ENCODE assay signal across 8 cellular contexts in the genomic region with DNA sequence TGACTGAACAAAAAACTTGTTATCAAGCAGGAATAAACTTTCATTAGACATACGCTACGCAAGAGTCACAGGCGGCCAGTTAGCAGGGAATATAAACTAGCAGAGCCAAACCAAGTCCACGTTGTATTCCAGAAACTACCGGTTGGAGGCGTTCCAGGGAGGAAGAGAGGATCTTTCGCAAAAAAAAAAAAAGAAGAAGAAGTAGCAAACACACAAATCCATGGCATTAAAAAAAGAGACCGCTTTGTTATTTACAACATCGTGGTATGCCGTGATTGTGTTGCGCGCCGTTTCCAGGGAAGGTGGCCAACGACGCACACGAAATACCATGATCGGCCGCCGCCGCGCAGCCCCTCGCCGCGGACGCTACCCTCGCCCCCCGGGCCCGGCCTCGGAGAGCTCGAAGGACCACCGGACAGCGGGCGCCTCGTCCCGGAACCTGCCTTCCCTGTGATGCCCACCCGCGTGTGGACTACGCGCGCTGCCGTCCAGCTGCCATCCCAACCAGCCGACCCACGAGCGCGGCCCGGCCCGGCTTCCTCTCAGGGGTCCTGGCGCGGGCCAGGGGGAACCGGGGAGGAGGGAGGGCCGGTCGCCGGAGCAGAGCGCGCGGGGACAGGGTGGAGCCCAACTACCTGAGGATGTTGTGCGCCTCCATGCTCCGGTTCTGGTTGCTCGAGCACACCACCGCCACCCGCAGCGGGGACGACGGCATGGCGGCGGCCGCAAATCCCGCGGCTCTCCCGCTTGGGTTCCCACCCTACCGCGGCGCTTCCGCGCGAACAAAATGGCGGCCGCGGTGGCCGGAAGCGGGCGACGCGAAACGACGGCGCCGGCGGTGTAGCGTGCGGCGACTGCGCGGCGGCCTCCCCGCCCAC. TPM values are rescaled to one million over a fixed set of nuclear protein-coding genes. Genes with fewer than 3 reads are reported as not detected.
DNase-seq lines count a peak whose midpoint lies in the region; ATAC-seq, FAIRE-seq and TF ChIP-seq lines count a peak whose summit lies in the region.

No MANE protein-coding gene starts in this region.

- POLR2A ChIA-PET in GM12878 (lab: Charles Lee): no interaction called here

- in situ Hi-C loops in HAP-1 (cut with MboI; ENCODE audit: low sequenced_read_pairs) (no loop called here), GM12878 (cut with MboI) (no loop called here)

- TF ChIP-seq RAD21 in GM12878 (IDR thresholded peaks at IDR 0.05; ENCODE audit: insufficient read depth, low read depth, low read length): peak; percentile 23; the same call in 1 of the 2 replicates

- peaks cover 54% of the 10 kb centered on the region for H3K79me2 ChIP-seq in GM12878 (ENCODE audit: control insufficient read depth, insufficient read depth, low read length)

- SMC1A ChIA-PET in GM12878 (lab: Charles Lee; ENCODE audit: uncharacterized antibody, unreplicated experiment): no interaction called here

- peak overlapping the region; percentile 92 for H3K4me2 ChIP-seq in GM12878 (ENCODE audit: control insufficient read depth, insufficient read depth)
- peak overlapping the region; percentile 96 for H3K4me2 ChIP-seq in skeletal muscle satellite cell (ENCODE audit: low read length)

- peak; percentile 77 for DNase-seq in GM12865 (ENCODE audit: low read depth)
- peak; percentile 60 to 75 for DNase-seq in HAP-1 (ENCODE audit: low spot score in 2 of 2)
- no peak for DNase-seq in LNCaP clone FGC (ENCODE audit: low read depth)
- peak; percentile 64 for DNase-seq in T follicular helper cell (ENCODE audit: low read depth)
- no peak for DNase-seq in GM12878 (ENCODE audit: low read depth, low spot score)
- DNase-seq in GOT3 (lab: John Stamatoyannopoulos, UW): no peak

- ATAC-seq in GM12878: peak; percentile 81

- no peaks in the 10 kb centered on the region for H3K9me3 ChIP-seq in HAP-1
- no peaks in the 10 kb centered on the region for H3K9me3 ChIP-seq in GM12878 (replicated peaks; ENCODE audit: control insufficient read depth, insufficient read depth, low read length)
- H3K9me3 ChIP-seq in iPS-18a (ENCODE audit: control insufficient read depth, low read depth, low read length): no peaks in the 10 kb centered on the region
- no peaks in the 10 kb centered on the region for H3K9me3 ChIP-seq in skeletal muscle satellite cell (replicated peaks; ENCODE audit: low read length)

- H3K9ac ChIP-seq in GM12878 (ENCODE audit: control insufficient read depth, insufficient read depth, low read length) (peak overlapping the region; percentile 94), iPS-18a (ENCODE audit: low read length) (peak overlapping the region; percentile 90), skeletal muscle satellite cell (ENCODE audit: low read depth, low read length) (peak overlapping the region; percentile 97)

- H3K27ac ChIP-seq in GM12878 (ENCODE audit: control insufficient read depth, insufficient read depth) (peak overlapping the region; percentile 82), iPS-18a (ENCODE audit: low read length) (peak overlapping the region; percentile 50)

- no peaks in the 10 kb centered on the region for H3K27me3 ChIP-seq in HAP-1 (ENCODE audit: low read depth)
- H3K27me3 ChIP-seq in GM12878 (replicated peaks in 1 of 2; ENCODE audit: control insufficient read depth in 2 of 2, insufficient read depth in 2 of 2, low read length in 1 of 2): no peaks in the 10 kb centered on the region
- H3K27me3 ChIP-seq in iPS-18a (ENCODE audit: control insufficient read depth, insufficient read depth, low read length): peaks cover 7% of the 10 kb centered on the region
- peaks cover 13% of the 10 kb centered on the region for H3K27me3 ChIP-seq in skeletal muscle satellite cell (ENCODE audit: control insufficient read depth, insufficient read depth, low read length)

- H2AFZ ChIP-seq in GM12878 (ENCODE audit: control insufficient read depth, low read depth, low read length): peak overlapping the region; percentile 65

- H3K4me3 ChIP-seq in GM12865 (ENCODE audit: low read depth, low read length): peak overlapping the region; percentile 83
- H3K4me3 ChIP-seq in HAP-1: peak overlapping the region; percentile 100
- peak overlapping the region; percentile 86 for H3K4me3 ChIP-seq in LNCaP clone FGC (ENCODE audit: low read depth, low read length)
- peak overlapping the region; percentile 98 for H3K4me3 ChIP-seq in GM12878
- peak overlapping the region; percentile 86 for H3K4me3 ChIP-seq in iPS-18a (ENCODE audit: low read length)
- peak overlapping the region; percentile 89 for H3K4me3 ChIP-seq in skeletal muscle satellite cell (ENCODE audit: low read length)

- peak; percentile 38 for FAIRE-seq in GM12878 (lab: Jason Lieb, UNC)

- peaks cover 38% of the 10 kb centered on the region for H3K36me3 ChIP-seq in HAP-1 (replicated peaks)
- H3K36me3 ChIP-seq in GM12878 (ENCODE audit: control insufficient read depth in 2 of 2, insufficient read depth in 2 of 2, low read length in 1 of 2): peaks cover 2 to 11% of the 10 kb centered on the region in 2 experiments; a peak in 3 of 4 replicates
- H3K36me3 ChIP-seq in iPS-18a (ENCODE audit: control insufficient read depth, low read depth, low read length): peaks cover 9% of the 10 kb centered on the region
- peaks cover 7% of the 10 kb centered on the region for H3K36me3 ChIP-seq in skeletal muscle satellite cell (ENCODE audit: insufficient read depth, low read length)

- no peak for TF ChIP-seq EP300 in GM12878 (IDR thresholded peaks at IDR 0.05; ENCODE audit: borderline replicate concordance in 1 of 2, control insufficient read depth in 1 of 2, low read depth in 2 of 2, low read length in 2 of 2)

- no peak for TF ChIP-seq CTCF in GM12865 (IDR thresholded peaks at IDR 0.05; ENCODE audit: insufficient read depth, low read depth, low read length, missing control alignments)
- no peak for TF ChIP-seq CTCF in LNCaP clone FGC (IDR thresholded peaks at IDR 0.05; ENCODE audit: control insufficient read depth, extremely low read depth, insufficient read depth)
- peak in 1 of 3 experiments; percentile 8; a peak in 1 of 6 replicates for TF ChIP-seq CTCF in GM12878 (IDR thresholded peaks at IDR 0.05 in 2 of 3, conservative IDR thresholded peaks at IDR 0.05 in 1 of 3; ENCODE audit: control insufficient read depth in 2 of 3, extremely low read depth in 1 of 3, insufficient read depth in 1 of 3, low read depth in 3 of 3, low read length in 3 of 3)

- WGBS in GM12878 (ENCODE audit: insufficient coverage, insufficient replicate concordance, low lambda C conversion rate, missing lambda C conversion rate): 2% methylated on average over 78 of the region's 96 CpGs

- intact Hi-C loops in GM12878 (cut with micrococcal nuclease; ENCODE audit: unreplicated experiment): loop anchor here (5.0 kb wide), 1 partner anchor 43 kb away; a partner anchor contains a TSS

- peak; percentile 79 for TF ChIP-seq POLR2A in GM12878 (IDR thresholded peaks at IDR 0.05; ENCODE audit: low read depth, low read length)

- no TSS peak for BruUV-seq in GM12878 (replicated peaks; lab: Mats Ljungman, UMichigan)

- RAD21 ChIA-PET in GM12878 (lab: Charles Lee; ENCODE audit: unreplicated experiment): no interaction called here

- CTCF ChIA-PET in GM12878 (lab: Yijun Ruan, JAX): no interaction called here

- H4K20me1 ChIP-seq in GM12878 (ENCODE audit: control insufficient read depth, insufficient read depth): peaks cover 8% of the 10 kb centered on the region; the same call in 1 of the 2 replicates

- H3K4me1 ChIP-seq in HAP-1 (peaks cover 4% of the 10 kb centered on the region), GM12878 (ENCODE audit: control insufficient read depth, insufficient read depth, low read length) (no peaks in the 10 kb centered on the region), iPS-18a (ENCODE audit: control insufficient read depth, low read depth, low read length) (peaks cover 3% of the 10 kb centered on the region), skeletal muscle satellite cell (ENCODE audit: control insufficient read depth, insufficient read depth, low read length) (peaks cover 15% of the 10 kb centered on the region)

RNA-seq across cellular contexts. Expression of a gene that starts 0.6 kb away (rescaled TPM):
- total RNA-seq in GM12878 (2013; cell fraction: nucleolus; rRNA removed): 51.4 and 55.8 TPM in 2 replicates
- 61.6 and 67.8 TPM in 2 replicates for total RNA-seq in GM12878 (2014; rRNA removed)
- total RNA-seq in GM12878 (2014; rRNA removed; fragmentation: Illumina TruSeq; extraction: Trizol): 38.1 and 42.5 TPM in 2 replicates
- 92.6 and 97.4 TPM in 2 replicates for total RNA-seq in GM12878 (2021)
- 38.3 TPM for polyA plus RNA-seq in GM12878 (2011; ENCODE audit: low read depth)
- polyA plus RNA-seq in GM12878 (2011; rRNA removed): 46.7 and 53.3 TPM in 2 replicates
- 59.7 and 66.8 TPM in 2 replicates for polyA plus RNA-seq in GM12878 (2011; cell fraction: cytosol; rRNA removed)
- polyA plus RNA-seq in GM12878 (2011; cell fraction: nucleus; rRNA removed): 63.3 and 72.6 TPM in 2 replicates
- polyA plus RNA-seq in GM12878 (2012): 73.2 and 74.8 TPM in 2 replicates
- polyA plus RNA-seq in GM12878 (2014; fragmentation: Illumina TruSeq; extraction: Trizol): 66.7 and 84.0 TPM in 2 replicates
- 10 to 100 TPM; 28.6 to 60.5 TPM for polyA plus RNA-seq in GM12878 (2014; fragmentation: Nextera tagmentation; extraction: Ambion mirVana)
- polyA plus RNA-seq in GM12878 (2014; rRNA removed): 110 and 117 TPM in 2 replicates
- polyA plus RNA-seq in GM12878 (2016; fragmentation: Nextera tagmentation; extraction: Ambion mirVana): 100 to 1,000 TPM in 1 of 2 experiments, 10 to 100 TPM in 1; 67.5 to 172 TPM
- polyA minus RNA-seq in GM12878 (2011; rRNA and poly(A)+ RNA removed): 32.8 and 47.5 TPM in 2 replicates
- polyA minus RNA-seq in GM12878 (2011; cell fraction: cytosol; rRNA and poly(A)+ RNA removed): 24.9 and 28.1 TPM in 2 replicates
- polyA minus RNA-seq in GM12878 (2011; cell fraction: nucleus; rRNA and poly(A)+ RNA removed): 19.0 and 37.2 TPM in 2 replicates
- total RNA-seq in skeletal muscle satellite cell (2012; rRNA removed): 47.7 and 54.0 TPM in 2 replicates

RNA-seq across cellular contexts. Expression of a gene that starts 25.9 kb away (rescaled TPM):
- total RNA-seq in GM12878 (2013; cell fraction: nucleolus; rRNA removed): 0.46 and 0.59 TPM in 2 replicates
- total RNA-seq in GM12878 (2014; rRNA removed) (0.22 and 0.23 TPM in 2 replicates), GM12878 (2014; rRNA removed; fragmentation: Illumina TruSeq; extraction: Trizol) (0.27 and 0.28 TPM in 2 replicates), GM12878 (2021) (1.0 and 1.3 TPM in 2 replicates)
- 0.50 TPM for polyA plus RNA-seq in GM12878 (2011; ENCODE audit: low read depth)
- polyA plus RNA-seq in GM12878 (2011; rRNA removed) (not detected in 2 replicates), GM12878 (2014; fragmentation: Illumina TruSeq; extraction: Trizol) (0.18 TPM in 1 of 2 replicates, not detected in the other), GM12878 (2014; fragmentation: Nextera tagmentation; extraction: Ambion mirVana) (under 1 TPM in 1 of 2 experiments, not detected in 1; 0.05 TPM), GM12878 (2014; rRNA removed) (0.79 and 1.1 TPM in 2 replicates), GM12878 (2016; fragmentation: Nextera tagmentation; extraction: Ambion mirVana) (not detected)
- polyA plus RNA-seq in GM12878 (2011; cell fraction: cytosol; rRNA removed): 0.05 TPM in 1 of 2 replicates, not detected in the other
- polyA plus RNA-seq in GM12878 (2011; cell fraction: nucleus; rRNA removed): 0.09 TPM in 1 of 2 replicates, not detected in the other
- polyA plus RNA-seq in GM12878 (2012): 1.0 and 1.2 TPM in 2 replicates
- polyA minus RNA-seq in GM12878 (2011; rRNA and poly(A)+ RNA removed): 0.10 TPM in 1 of 2 replicates, not detected in the other
- not detected in 2 replicates for polyA minus RNA-seq in GM12878 (2011; cell fraction: cytosol; rRNA and poly(A)+ RNA removed)
- polyA minus RNA-seq in GM12878 (2011; cell fraction: nucleus; rRNA and poly(A)+ RNA removed): not detected in 2 replicates
- total RNA-seq in skeletal muscle satellite cell (2012; rRNA removed): 2.3 and 5.0 TPM in 2 replicates

RNA-seq across cellular contexts. Expression of a gene that starts 33.7 kb away (rescaled TPM):
- total RNA-seq in GM12878 (2013; cell fraction: nucleolus; rRNA removed): not detected in 2 replicates
- total RNA-seq in GM12878 (2014; rRNA removed): 0.17 TPM in 1 of 2 replicates, not detected in the other
- total RNA-seq in GM12878 (2014; rRNA removed; fragmentation: Illumina TruSeq; extraction: Trizol): not detected in 2 replicates
- 0.49 TPM in 1 of 2 replicates, not detected in the other for total RNA-seq in GM12878 (2021)
- polyA plus RNA-seq in GM12878 (2011; ENCODE audit: low read depth): not detected
- polyA plus RNA-seq in GM12878 (2011; rRNA removed): not detected in 2 replicates
- polyA plus RNA-seq in GM12878 (2011; cell fraction: cytosol; rRNA removed): not detected in 2 replicates
- 0.27 and 0.57 TPM in 2 replicates for polyA plus RNA-seq in GM12878 (2011; cell fraction: nucleus; rRNA removed)
- polyA plus RNA-seq in GM12878 (2012): 0.21 TPM in 1 of 2 replicates, not detected in the other
- polyA plus RNA-seq in GM12878 (2014; fragmentation: Illumina TruSeq; extraction: Trizol): not detected in 2 replicates
- not detected for polyA plus RNA-seq in GM12878 (2014; fragmentation: Nextera tagmentation; extraction: Ambion mirVana)
- 0.32 TPM in 1 of 2 replicates, not detected in the other for polyA plus RNA-seq in GM12878 (2014; rRNA removed)
- not detected for polyA plus RNA-seq in GM12878 (2016; fragmentation: Nextera tagmentation; extraction: Ambion mirVana)
- not detected in 2 replicates for polyA minus RNA-seq in GM12878 (2011; rRNA and poly(A)+ RNA removed)
- not detected in 2 replicates for polyA minus RNA-seq in GM12878 (2011; cell fraction: cytosol; rRNA and poly(A)+ RNA removed)
- not detected in 2 replicates for polyA minus RNA-seq in GM12878 (2011; cell fraction: nucleus; rRNA and poly(A)+ RNA removed)
- total RNA-seq in skeletal muscle satellite cell (2012; rRNA removed): 0.51 and 2.8 TPM in 2 replicates

RNA-seq across cellular contexts. Expression of a gene that starts 41.2 kb away (rescaled TPM):
- 80.2 and 99.1 TPM in 2 replicates for total RNA-seq in GM12878 (2013; cell fraction: nucleolus; rRNA removed)
- total RNA-seq in GM12878 (2014; rRNA removed) (13.9 and 17.1 TPM in 2 replicates), GM12878 (2014; rRNA removed; fragmentation: Illumina TruSeq; extraction: Trizol) (1.8 and 2.3 TPM in 2 replicates), GM12878 (2021) (25.4 and 26.8 TPM in 2 replicates)
- polyA plus RNA-seq in GM12878 (2011; ENCODE audit: low read depth): 7.1 TPM
- polyA plus RNA-seq in GM12878 (2011; rRNA removed) (3.2 and 5.5 TPM in 2 replicates), GM12878 (2014; fragmentation: Illumina TruSeq; extraction: Trizol) (0.60 and 0.78 TPM in 2 replicates), GM12878 (2014; fragmentation: Nextera tagmentation; extraction: Ambion mirVana) (under 1 TPM in 1 of 2 experiments, not detected in 1; 0.42 TPM), GM12878 (2014; rRNA removed) (17.4 and 23.0 TPM in 2 replicates), GM12878 (2016; fragmentation: Nextera tagmentation; extraction: Ambion mirVana) (10 to 100 TPM; 10.9 to 15.4 TPM)
- 9.8 and 20.7 TPM in 2 replicates for polyA plus RNA-seq in GM12878 (2011; cell fraction: cytosol; rRNA removed)
- 125 and 131 TPM in 2 replicates for polyA plus RNA-seq in GM12878 (2011; cell fraction: nucleus; rRNA removed)
- polyA plus RNA-seq in GM12878 (2012): 30.3 and 35.7 TPM in 2 replicates
- 7.2 and 11.2 TPM in 2 replicates for polyA minus RNA-seq in GM12878 (2011; rRNA and poly(A)+ RNA removed)
- polyA minus RNA-seq in GM12878 (2011; cell fraction: cytosol; rRNA and poly(A)+ RNA removed): 8.7 and 9.5 TPM in 2 replicates
- 21.6 and 34.3 TPM in 2 replicates for polyA minus RNA-seq in GM12878 (2011; cell fraction: nucleus; rRNA and poly(A)+ RNA removed)
- 26.9 and 29.4 TPM in 2 replicates for total RNA-seq in skeletal muscle satellite cell (2012; rRNA removed)

RNA-seq across cellular contexts. Expression of a gene that starts 57.9 kb away (rescaled TPM):
- 0.90 and 1.4 TPM in 2 replicates for total RNA-seq in GM12878 (2013; cell fraction: nucleolus; rRNA removed)
- total RNA-seq in GM12878 (2014; rRNA removed) (0.34 and 0.54 TPM in 2 replicates), GM12878 (2014; rRNA removed; fragmentation: Illumina TruSeq; extraction: Trizol) (not detected in 2 replicates), GM12878 (2021) (0.51 and 0.74 TPM in 2 replicates)
- polyA plus RNA-seq in GM12878 (2011; ENCODE audit: low read depth): not detected
- polyA plus RNA-seq in GM12878 (2011; rRNA removed) (0.33 TPM in 1 of 2 replicates, not detected in the other), GM12878 (2014; fragmentation: Illumina TruSeq; extraction: Trizol) (not detected in 2 replicates), GM12878 (2014; fragmentation: Nextera tagmentation; extraction: Ambion mirVana) (not detected), GM12878 (2014; rRNA removed) (0.33 and 0.43 TPM in 2 replicates), GM12878 (2016; fragmentation: Nextera tagmentation; extraction: Ambion mirVana) (under 1 TPM; 0.25 to 0.76 TPM)
- 0.04 and 0.22 TPM in 2 replicates for polyA plus RNA-seq in GM12878 (2011; cell fraction: cytosol; rRNA removed)
- polyA plus RNA-seq in GM12878 (2011; cell fraction: nucleus; rRNA removed): 7.0 and 8.0 TPM in 2 replicates
- polyA plus RNA-seq in GM12878 (2012): 1.3 and 1.5 TPM in 2 replicates
- polyA minus RNA-seq in GM12878 (2011; rRNA and poly(A)+ RNA removed): 0.31 TPM in 1 of 2 replicates, not detected in the other
- not detected in 2 replicates for polyA minus RNA-seq in GM12878 (2011; cell fraction: cytosol; rRNA and poly(A)+ RNA removed)
- polyA minus RNA-seq in GM12878 (2011; cell fraction: nucleus; rRNA and poly(A)+ RNA removed): 2.1 TPM in 1 of 2 replicates, not detected in the other
- total RNA-seq in skeletal muscle satellite cell (2012; rRNA removed): 1.1 TPM in 1 of 2 replicates, not detected in the other

Comparison
In these comparisons a context has a peak if more than half of its experiments do, and no peak if none do; other contexts are left out.
1. DNase-seq: peak in GM12865 (single experiment), HAP-1 (2 of 2) and T follicular helper cell (single experiment); none in LNCaP clone FGC (single experiment), GM12878 (single experiment) and GOT3 (single experiment).
2. Peak in every context shown above with its lines, with median percentiles within 50 percentile points of each other: H3K4me3 ChIP-seq and H3K9ac ChIP-seq.